ENCODE assay signal across 1 cellular context in the genomic region with DNA sequence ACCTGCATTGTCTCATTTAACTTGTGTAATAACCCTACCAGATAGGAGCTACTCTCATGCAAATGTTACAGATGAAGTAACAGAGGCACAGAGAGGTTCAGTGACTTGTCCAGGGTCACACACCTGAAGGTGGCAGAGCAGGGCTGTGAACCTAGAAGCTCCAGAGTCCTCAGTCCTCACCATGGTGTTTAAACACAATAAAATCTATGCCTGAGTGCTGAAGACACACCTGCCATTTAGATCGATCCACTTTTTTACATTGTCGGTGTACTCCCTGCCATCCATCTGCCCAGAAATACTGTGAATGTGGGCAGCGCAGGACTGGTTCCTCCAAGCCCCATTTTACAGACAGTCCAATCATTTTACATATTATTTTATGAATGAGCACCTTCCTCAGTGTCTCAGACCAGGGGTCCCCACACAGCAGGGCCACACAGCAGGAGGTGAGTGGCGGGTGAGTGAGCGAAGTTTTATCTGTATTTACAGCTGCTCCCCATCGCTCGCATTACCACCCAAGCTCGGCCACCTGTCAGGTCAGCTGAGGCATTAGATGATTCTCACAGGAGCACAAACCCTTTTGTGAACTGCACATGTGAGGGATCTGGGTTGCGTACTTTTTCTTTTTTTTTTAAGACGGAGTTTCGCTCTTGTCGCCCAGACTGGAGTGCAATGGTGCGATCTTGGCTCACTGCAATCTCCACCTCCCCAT.
TF ChIP-seq lines count a peak whose summit lies in the region.

No MANE protein-coding gene starts in this region.

TF ChIP-seq in IMR-90, 13 proteins besides CTCF, POLR2A, EP300 and RAD21:
- TF ChIP-seq RFX5 (IDR thresholded peaks at IDR 0.05; ENCODE audit: low read depth, low read length), result no peak
- TF ChIP-seq CEBPB (IDR thresholded peaks at IDR 0.05; ENCODE audit: low read depth, low read length), result no peak
- TF ChIP-seq, protein P1, sequence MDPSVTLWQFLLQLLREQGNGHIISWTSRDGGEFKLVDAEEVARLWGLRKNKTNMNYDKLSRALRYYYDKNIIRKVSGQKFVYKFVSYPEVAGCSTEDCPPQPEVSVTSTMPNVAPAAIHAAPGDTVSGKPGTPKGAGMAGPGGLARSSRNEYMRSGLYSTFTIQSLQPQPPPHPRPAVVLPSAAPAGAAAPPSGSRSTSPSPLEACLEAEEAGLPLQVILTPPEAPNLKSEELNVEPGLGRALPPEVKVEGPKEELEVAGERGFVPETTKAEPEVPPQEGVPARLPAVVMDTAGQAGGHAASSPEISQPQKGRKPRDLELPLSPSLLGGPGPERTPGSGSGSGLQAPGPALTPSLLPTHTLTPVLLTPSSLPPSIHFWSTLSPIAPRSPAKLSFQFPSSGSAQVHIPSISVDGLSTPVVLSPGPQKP (IDR thresholded peaks at IDR 0.05; ENCODE audit: borderline replicate concordance, low read depth, low read length), result no peak
- no peak for TF ChIP-seq CHD1 (IDR thresholded peaks at IDR 0.05; ENCODE audit: low read depth, low read length)
- no peak for TF ChIP-seq NFE2L2 (IDR thresholded peaks at IDR 0.05; ENCODE audit: low read depth, low read length)
- TF ChIP-seq FOS (IDR thresholded peaks at IDR 0.05; ENCODE audit: low read depth, low read length), result no peak
- no peak for TF ChIP-seq RCOR1 (IDR thresholded peaks at IDR 0.05; ENCODE audit: insufficient replicate concordance, low read length)
- no peak for TF ChIP-seq MAZ (IDR thresholded peaks at IDR 0.05; ENCODE audit: borderline replicate concordance, low read depth, low read length)
- TF ChIP-seq, protein P2, sequence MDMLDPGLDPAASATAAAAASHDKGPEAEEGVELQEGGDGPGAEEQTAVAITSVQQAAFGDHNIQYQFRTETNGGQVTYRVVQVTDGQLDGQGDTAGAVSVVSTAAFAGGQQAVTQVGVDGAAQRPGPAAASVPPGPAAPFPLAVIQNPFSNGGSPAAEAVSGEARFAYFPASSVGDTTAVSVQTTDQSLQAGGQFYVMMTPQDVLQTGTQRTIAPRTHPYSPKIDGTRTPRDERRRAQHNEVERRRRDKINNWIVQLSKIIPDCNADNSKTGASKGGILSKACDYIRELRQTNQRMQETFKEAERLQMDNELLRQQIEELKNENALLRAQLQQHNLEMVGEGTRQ (IDR thresholded peaks at IDR 0.05; ENCODE audit: low read depth, low read length), result no peak
- TF ChIP-seq SMC3 (IDR thresholded peaks at IDR 0.05; ENCODE audit: low read depth, low read length), result no peak
- no peak for TF ChIP-seq MXI1 (IDR thresholded peaks at IDR 0.05; ENCODE audit: borderline replicate concordance, low read depth, low read length)
- TF ChIP-seq BHLHE40 (IDR thresholded peaks at IDR 0.05; ENCODE audit: low read depth, low read length), result no peak
- no peak for TF ChIP-seq MAFK (IDR thresholded peaks at IDR 0.05; ENCODE audit: low read depth, low read length)
